ENCODE assay signal across 8 cellular contexts in genomic region chr3:112043621-112044201, GRCh38. TPM values are rescaled to one million over a fixed set of nuclear protein-coding genes. Genes with fewer than 3 reads are reported as not detected.
DNase-seq lines count a peak whose midpoint lies in the region; ATAC-seq and TF ChIP-seq lines count a peak whose summit lies in the region.

No MANE protein-coding gene starts in this region.

- H3K79me1 ChIP-seq in mesendoderm (ENCODE audit: low read length): no peaks in the 10 kb centered on the region

- H2BK15ac ChIP-seq in mesendoderm (replicated peaks; ENCODE audit: low read depth): no peak overlapping the region

- peak; percentile 53 to 64 (median 56) for DNase-seq in CD4-positive, alpha-beta memory T cell
- DNase-seq in NCI-H2227 treated with DMSO at 0.1 percent for 48 hours (lab: John Stamatoyannopoulos, UW): peak; percentile 63
- DNase-seq in activated B cell treated with CpG ODN at 0.5 μM for 24 hours: no peak
- DNase-seq in dorsolateral prefrontal cortex: peak in 7 of 10 donors; percentile 11 to 48 (median 39)
- peak; percentile 67 for DNase-seq in mesendoderm
- DNase-seq in stimulated activated CD8-positive, alpha-beta memory T cell treated with anti-CD3 and anti-CD28 coated beads, Interleukin-4, amount 100 ng/mL, for 48 hours: peak; percentile 46

- peaks cover 1 to 2% of the 10 kb centered on the region in 2 donors for H3K27me3 Mint-ChIP-seq in CD4-positive, alpha-beta memory T cell
- H3K27me3 Mint-ChIP-seq in activated B cell treated with CpG ODN at 0.5 μM for 24 hours: no peaks in the 10 kb centered on the region

- H3K56ac ChIP-seq in mesendoderm (ENCODE audit: low read length): no peak overlapping the region

- H3K4me1 ChIP-seq in CD4-positive, alpha-beta memory T cell (ENCODE audit: insufficient read depth, low read length): no peaks in the 10 kb centered on the region
- no peaks in the 10 kb centered on the region for H3K4me1 ChIP-seq in mesendoderm (ENCODE audit: control insufficient read depth, low read depth, low read length)

- no peak overlapping the region for H4K8ac ChIP-seq in mesendoderm (ENCODE audit: low read depth, low read length)

- CTCF ChIA-PET in CD4-positive, alpha-beta memory T cell (lab: Charles Lee; ENCODE audit: partially characterized antibody): interaction anchor here (0.6 to 5.2 kb wide), 25 partner anchors 9 to 335 kb away, joined by 3 to 43 read pairs (median 4); partner anchors contain the start of genes ABHD10, C3orf52 and TMPRSS7
- CTCF ChIA-PET in activated B cell treated with CpG ODN at 0.5 μM for 24 hours (lab: Charles Lee): interaction anchor here (0.6 to 2.9 kb wide), 12 partner anchors 9 to 1729 kb away, joined by 3 to 15 read pairs (median 4); no protein-coding TSS in a partner anchor

- H3K4me3 ChIP-seq in CD4-positive, alpha-beta memory T cell (ENCODE audit: low read length in 2 of 2): no peak overlapping the region
- H3K4me3 ChIP-seq in dorsolateral prefrontal cortex (peak overlapping the region in 39 of 59 donors; percentile 7 to 53 (median 32)), mesendoderm (ENCODE audit: low read length) (no peak overlapping the region)

- H3K27me3 ChIP-seq in CD4-positive, alpha-beta memory T cell (ENCODE audit: insufficient read depth, low read length): no peaks in the 10 kb centered on the region
- H3K27me3 ChIP-seq in dorsolateral prefrontal cortex (no peaks in the 10 kb centered on the region), mesendoderm (ENCODE audit: insufficient read depth, low read length, poor library complexity) (no peaks in the 10 kb centered on the region)

- no peak overlapping the region for H3K23ac ChIP-seq in mesendoderm (ENCODE audit: low read length)

- no peak overlapping the region for H3K9ac ChIP-seq in mesendoderm (ENCODE audit: low read length)

- POLR2A ChIA-PET in CD4-positive, alpha-beta memory T cell (lab: Charles Lee; ENCODE audit: partially characterized antibody): interaction anchor here (1.8 kb wide), 1 partner anchor 28 kb away, joined by 4 read pairs; no protein-coding TSS in a partner anchor
- POLR2A ChIA-PET in activated B cell treated with CpG ODN at 0.5 μM for 24 hours (lab: Charles Lee): no interaction called here

- H2BK120ac ChIP-seq in mesendoderm (ENCODE audit: low read depth, low read length): no peak overlapping the region

- no peaks in the 10 kb centered on the region for H3K79me2 ChIP-seq in mesendoderm (ENCODE audit: control insufficient read depth, insufficient read depth, low read length)

- H3K27ac ChIP-seq in CD4-positive, alpha-beta memory T cell (ENCODE audit: low read depth, low read length): no peak overlapping the region
- H3K27ac ChIP-seq in dorsolateral prefrontal cortex: no peak overlapping the region
- no peak overlapping the region for H3K27ac ChIP-seq in mesendoderm (ENCODE audit: low read depth, low read length)

- no CpG with 5 or more reads among the region's 7 CpGs for WGBS in mesendoderm (ENCODE audit: extremely low coverage, insufficient coverage, low lambda C conversion rate)

- no peak overlapping the region for H3K4me2 ChIP-seq in mesendoderm (ENCODE audit: low read length)

- H2AK5ac ChIP-seq in mesendoderm (ENCODE audit: low read length): no peak overlapping the region

- no peaks in the 10 kb centered on the region for H3K9me3 ChIP-seq in CD4-positive, alpha-beta memory T cell (ENCODE audit: control insufficient read depth in 1 of 2, low read length in 2 of 2)

- H3K36me3 Mint-ChIP-seq in CD4-positive, alpha-beta memory T cell: no peaks in the 10 kb centered on the region
- no peaks in the 10 kb centered on the region for H3K36me3 Mint-ChIP-seq in activated B cell treated with CpG ODN at 0.5 μM for 24 hours (ENCODE audit: low read depth)

- peak; percentile 95 for TF ChIP-seq CTCF in activated B cell treated with CpG ODN at 0.5 μM for 24 hours (IDR thresholded peaks at IDR 0.05)
- TF ChIP-seq CTCF in dorsolateral prefrontal cortex (IDR thresholded peaks at IDR 0.05 in 54 of 56, conservative IDR thresholded peaks at IDR 0.05 in 2 of 56; ENCODE audit: low read depth in 1 of 56, partially characterized antibody in 56 of 56): peak; percentile 79 to 98 (median 91)

- H3K4ac ChIP-seq in mesendoderm (ENCODE audit: low read depth, low read length): no peak overlapping the region

- no peaks in the 10 kb centered on the region for H3K36me3 ChIP-seq in CD4-positive, alpha-beta memory T cell (ENCODE audit: insufficient read depth, low read length)
- no peaks in the 10 kb centered on the region for H3K36me3 ChIP-seq in mesendoderm (ENCODE audit: control insufficient read depth, insufficient read depth, low read length)

- intact Hi-C loops in CD4-positive, alpha-beta memory T cell (cut with micrococcal nuclease): loop anchor here (1.0 kb wide), 4 partner anchors 29 to 326 kb away; partner anchors contain the start of gene C3orf52
- intact Hi-C loops in activated B cell treated with CpG ODN at 0.5 μM for 24 hours (cut with micrococcal nuclease) (loop anchor here (1.0 to 2.0 kb wide), 4 partner anchors 27 to 375 kb away; no protein-coding TSS in a partner anchor), dorsolateral prefrontal cortex (cut with DNase I) (loop anchor here (5.0 kb wide), 3 partner anchors 46 to 326 kb away; partner anchors contain the start of genes ABHD10 (in 1 of the 2) and TAGLN3 (in 1 of the 2))

- no peak overlapping the region for H4K5ac ChIP-seq in mesendoderm (ENCODE audit: low read length)

- no peak overlapping the region for H2BK5ac ChIP-seq in mesendoderm (ENCODE audit: low read length)

- ATAC-seq in GM19324 (IDR thresholded peaks at IDR 0.05; ENCODE audit: low FRiP score, unreplicated experiment) (peak; percentile 84), HG03342 (IDR thresholded peaks at IDR 0.05; ENCODE audit: unreplicated experiment) (peak; percentile 95), activated B cell treated with CpG ODN at 0.5 μM for 24 hours (ENCODE audit: low read depth) (peak; percentile 92)

- H3K4me1 Mint-ChIP-seq in CD4-positive, alpha-beta memory T cell: no peaks in the 10 kb centered on the region
- peaks cover 6% of the 10 kb centered on the region for H3K4me1 Mint-ChIP-seq in activated B cell treated with CpG ODN at 0.5 μM for 24 hours

- H3K27ac Mint-ChIP-seq in CD4-positive, alpha-beta memory T cell: no peak overlapping the region
- H3K27ac Mint-ChIP-seq in activated B cell treated with CpG ODN at 0.5 μM for 24 hours: no peak overlapping the region

- no peak overlapping the region for H3K18ac ChIP-seq in mesendoderm (ENCODE audit: low read length)

- no peaks in the 10 kb centered on the region for H3K9me3 Mint-ChIP-seq in CD4-positive, alpha-beta memory T cell
- no peaks in the 10 kb centered on the region for H3K9me3 Mint-ChIP-seq in activated B cell treated with CpG ODN at 0.5 μM for 24 hours

- no peak overlapping the region for H3K4me3 Mint-ChIP-seq in CD4-positive, alpha-beta memory T cell
- no peak overlapping the region for H3K4me3 Mint-ChIP-seq in activated B cell treated with CpG ODN at 0.5 μM for 24 hours

RNA-seq across cellular contexts. Expression of gene TMPRSS7, which starts 9.2 kb away (rescaled TPM):
- under 1 TPM in 1 of 2 experiments, not detected in 1; 0.15 TPM for total RNA-seq in CD4-positive, alpha-beta memory T cell
- polyA plus RNA-seq in CD4-positive, alpha-beta memory T cell: under 1 TPM; 0.26 TPM
- total RNA-seq in activated B cell treated with CpG ODN at 0.5 μM for 24 hours (not detected in 2 replicates), dorsolateral prefrontal cortex (1 to 10 TPM in 4 of 120 experiments, under 1 TPM in 60, not detected in 56; 0.18 to 2.5 (median 0.37) TPM)
- 0.01 TPM for polyA plus RNA-seq in mesendoderm (2013, experiment 1 of 2)
- not detected for polyA plus RNA-seq in mesendoderm (2013, experiment 2 of 2)

RNA-seq across cellular contexts. Expression of gene C3orf52, which starts 42.5 kb away (rescaled TPM):
- 1 to 10 TPM; 2.0 to 2.3 TPM for total RNA-seq in CD4-positive, alpha-beta memory T cell
- 1 to 10 TPM in 1 of 2 donors, under 1 TPM in 1; 0.47 to 2.1 TPM for polyA plus RNA-seq in CD4-positive, alpha-beta memory T cell
- 1.4 and 1.8 TPM in 2 replicates for total RNA-seq in activated B cell treated with CpG ODN at 0.5 μM for 24 hours
- 1 to 10 TPM in 89 of 120 experiments, under 1 TPM in 31; 0.30 to 4.1 (median 1.5) TPM for total RNA-seq in dorsolateral prefrontal cortex
- 6.2 TPM for polyA plus RNA-seq in mesendoderm (2013, experiment 1 of 2)
- 6.9 TPM for polyA plus RNA-seq in mesendoderm (2013, experiment 2 of 2)

RNA-seq across cellular contexts. Expression of gene TAGLN3, which starts 45.0 kb away (rescaled TPM):
- total RNA-seq in CD4-positive, alpha-beta memory T cell: not detected
- not detected for polyA plus RNA-seq in CD4-positive, alpha-beta memory T cell
- total RNA-seq in activated B cell treated with CpG ODN at 0.5 μM for 24 hours (not detected in 2 replicates), dorsolateral prefrontal cortex (100 to 1,000 TPM in 119 of 120 experiments, 10 to 100 TPM in 1; 97.9 to 571 (median 378) TPM)
- polyA plus RNA-seq in mesendoderm (2013, experiment 1 of 2): 4.0 TPM
- 3.9 TPM for polyA plus RNA-seq in mesendoderm (2013, experiment 2 of 2)

Comparison
In these comparisons a context has a peak if more than half of its experiments do, and no peak if none do; other contexts are left out.
1. H3K4me3 ChIP-seq: peak in dorsolateral prefrontal cortex (39 of 59); none in CD4-positive, alpha-beta memory T cell (0 of 2) and mesendoderm (single experiment).
2. RNA of gene TAGLN3, which starts 45.0 kb away (total RNA-seq): 97.9 to 571 TPM in dorsolateral prefrontal cortex; not detected in CD4-positive, alpha-beta memory T cell and not detected in activated B cell treated with CpG ODN at 0.5 μM for 24 hours; every median in the first group is over 10 times any median in the second.
3. Peak in every context shown above with its lines, with median percentiles within 50 percentile points of each other: ATAC-seq.